ENCODE assay signal across 8 cellular contexts in the genomic region with DNA sequence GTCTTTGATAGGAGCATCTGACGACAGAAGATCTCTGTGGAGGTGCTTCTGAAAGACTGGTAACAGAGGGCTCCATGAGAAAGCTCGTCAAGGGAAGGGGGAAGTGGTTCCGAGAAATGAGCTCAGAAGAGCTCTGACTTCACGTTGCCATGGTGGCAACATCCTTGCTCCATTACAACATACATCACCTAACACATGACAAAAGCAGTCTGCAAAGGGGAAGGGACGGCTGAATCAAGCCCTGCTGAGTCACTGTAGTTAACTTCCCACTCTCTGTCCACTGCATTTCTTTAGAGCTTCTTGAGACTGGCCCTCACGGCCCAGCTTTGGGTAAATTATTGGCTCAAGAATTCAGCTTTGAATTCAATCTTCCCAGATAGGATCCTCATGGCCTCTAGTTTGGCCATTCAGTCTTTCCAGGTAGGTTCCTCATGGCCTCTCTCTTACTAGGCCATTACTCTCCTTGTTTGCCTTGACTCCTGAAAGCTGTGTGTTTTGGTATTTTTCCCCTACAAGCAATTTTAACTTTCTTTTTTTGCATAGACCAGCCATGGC.
DNase-seq lines count a peak whose midpoint lies in the region; ATAC-seq and TF ChIP-seq lines count a peak whose summit lies in the region.

No MANE protein-coding gene starts in this region.

- no peaks in the 10 kb centered on the region for H3K27me3 Mint-ChIP-seq in neural crest cell (ENCODE audit: low read depth)

- peaks cover 22% of the 10 kb centered on the region for H3K4me1 Mint-ChIP-seq in neural crest cell

- no peak for TF ChIP-seq POLR2A in NB4 (IDR thresholded peaks at IDR 0.05; ENCODE audit: extremely low read depth, insufficient read length)

- DNase-seq in DMS53 (lab: John Stamatoyannopoulos, UW) (peak; percentile 78), NB4 (ENCODE audit: low read depth) (peak; percentile 95), dedifferentiated amniotic fluid mesenchymal stem cell (ENCODE audit: extremely low spot score) (peak; percentile 77), neural crest cell (ENCODE audit: low read depth, low spot score) (no peak), SHP77 (lab: John Stamatoyannopoulos, UW) (no peak), HPDE6-E6E7 (ENCODE audit: extremely low spot score) (no peak)

- H3K4me3 ChIP-seq in NB4 (ENCODE audit: low read depth, low read length) = no peak overlapping the region

- no peak overlapping the region for H3K4me3 Mint-ChIP-seq in neural crest cell

- no peaks in the 10 kb centered on the region for H3K36me3 Mint-ChIP-seq in neural crest cell (ENCODE audit: low read depth)

- ATAC-seq in HG03097 (IDR thresholded peaks at IDR 0.05; ENCODE audit: low FRiP score, unreplicated experiment) (no peak), HG02610 (IDR thresholded peaks at IDR 0.05; ENCODE audit: unreplicated experiment) (no peak)

- TF ChIP-seq CTCF in NB4 (IDR thresholded peaks at IDR 0.05; ENCODE audit: low read depth, low read length) (no peak), neural crest cell (conservative IDR thresholded peaks at IDR 0.05) (no peak)

- H3K9me3 Mint-ChIP-seq in neural crest cell = peaks cover 2% of the 10 kb centered on the region

- H3K27ac Mint-ChIP-seq in neural crest cell (ENCODE audit: unreplicated experiment) = peak overlapping the region; percentile 39

Comparison
In these comparisons a context has a peak if more than half of its experiments do, and no peak if none do; other contexts are left out.
1. DNase-seq: peak in DMS53 (single experiment), NB4 (single experiment) and dedifferentiated amniotic fluid mesenchymal stem cell (single experiment); none in neural crest cell (single experiment), SHP77 (0 of 2) and HPDE6-E6E7 (single experiment).